11 cellular contexts compared by ENCODE assay signal in the genomic region with DNA sequence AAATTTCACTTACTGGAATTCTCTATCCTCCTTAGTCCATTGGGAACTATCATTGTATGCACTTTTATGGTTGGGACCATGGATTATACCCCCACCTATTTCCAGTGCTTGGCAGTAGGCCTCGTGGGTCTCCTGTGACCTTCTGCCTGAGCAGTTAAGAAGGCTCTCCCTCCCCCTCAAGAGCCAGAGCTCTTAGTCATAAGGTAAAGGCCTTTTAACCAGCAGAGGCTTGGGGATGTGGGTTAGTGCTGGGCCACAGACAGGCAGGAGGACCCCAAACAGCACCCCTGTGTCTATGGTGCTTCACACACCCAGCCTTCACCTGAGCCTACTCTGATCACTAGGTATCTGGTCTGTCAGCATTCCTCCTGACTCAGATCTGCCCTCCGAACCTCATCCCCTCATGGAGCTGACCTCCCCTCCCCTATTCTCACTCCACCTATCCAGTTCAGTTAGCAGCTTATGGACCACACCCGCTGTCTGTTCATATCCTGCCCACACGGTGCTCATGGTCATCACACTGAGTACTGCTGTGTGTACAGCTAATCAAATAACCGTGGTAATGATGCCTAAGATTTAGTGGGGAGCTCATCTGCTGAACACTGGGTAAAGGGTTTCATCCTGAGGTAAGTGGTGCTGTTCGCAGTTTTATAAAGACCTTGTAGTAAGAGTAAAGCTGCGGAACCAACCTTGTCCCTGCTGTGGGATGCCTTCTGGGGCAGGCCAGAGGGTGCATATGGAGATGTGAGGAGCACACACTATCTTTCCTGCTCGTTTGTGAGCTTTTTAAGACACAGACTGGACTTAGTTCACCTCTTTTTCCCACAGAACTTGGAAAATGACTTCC. TPM values are rescaled to one million over a fixed set of nuclear protein-coding genes. Genes with fewer than 3 reads are reported as not detected.
A peak's percentile ranks its signal among the peaks of the same experiment; 100 is the strongest.
DNase-seq lines count a peak whose midpoint lies in the region; ATAC-seq, FAIRE-seq and TF ChIP-seq lines count a peak whose summit lies in the region.
"Had no signal": no experiment of that assay in that cellular context is flagged by ENCODE, and none has a peak within 500 bp of the region (broad histone marks: within the 10 kb centered on the region; RNA-seq: fewer than 3 reads in every experiment).

No MANE protein-coding gene starts in this region.

- POLR2A ChIA-PET in Caco-2 (lab: Charles Lee), result no interaction called here
- POLR2A ChIA-PET in K562 (lab: Yijun Ruan, JAX), result interaction anchor here (0.6 to 1.8 kb wide), 12 partner anchors 9 to 312 kb away, joined by 3 to 8 read pairs (median 3); no protein-coding TSS in a partner anchor
- POLR2A ChIA-PET in naive thymus-derived CD4-positive, alpha-beta T cell (lab: Charles Lee), result interaction anchor here (1.0 kb wide), 1 partner anchor 159 kb away, joined by 5 read pairs; the partner anchor contains the start of gene SETD2

- H3K9me3 ChIP-seq in Caco-2, result no peaks in the 10 kb centered on the region
- no peaks in the 10 kb centered on the region for H3K9me3 ChIP-seq in K562 (replicated peaks; ENCODE audit: control insufficient read depth, insufficient read depth, low read depth, low read length)
- H3K9me3 ChIP-seq in naive thymus-derived CD4-positive, alpha-beta T cell (ENCODE audit: control insufficient read depth in 2 of 3, low read length in 3 of 3), result no peaks in the 10 kb centered on the region
- H3K9me3 ChIP-seq in HAP-1, result no peaks in the 10 kb centered on the region
- H3K9me3 ChIP-seq: SJCRH30 had no signal

- H3K27me3 ChIP-seq in Caco-2 (replicated peaks; ENCODE audit: control insufficient read depth, insufficient read depth, low read length) (no peaks in the 10 kb centered on the region), K562 (ENCODE audit: control insufficient read depth in 2 of 2, insufficient read depth in 2 of 2, low read length in 2 of 2) (no peaks in the 10 kb centered on the region), HAP-1 (ENCODE audit: low read depth) (no peaks in the 10 kb centered on the region)
- no peaks in the 10 kb centered on the region for H3K27me3 ChIP-seq in naive thymus-derived CD4-positive, alpha-beta T cell (ENCODE audit: control insufficient read depth in 2 of 2, insufficient read depth in 2 of 2, low read length in 2 of 2)
- H3K27me3 ChIP-seq: SJCRH30 had no signal

- TF ChIP-seq RAD21 in K562 (CRISPR knock-in tag; conservative IDR thresholded peaks at IDR 0.05 in 1 of 2, IDR thresholded peaks at IDR 0.05 in 1 of 2), result no peak

- peaks cover 6% of the 10 kb centered on the region; the same call in 1 of the 2 replicates for H4K20me1 ChIP-seq in K562 (replicated peaks; ENCODE audit: control insufficient read depth, insufficient read depth, low read length)

- H3K4me3 ChIP-seq in Caco-2 (ENCODE audit: low read depth, low read length) (no peak overlapping the region), K562 (no peak overlapping the region), HAP-1 (no peak overlapping the region)
- H3K4me3 ChIP-seq in naive thymus-derived CD4-positive, alpha-beta T cell (ENCODE audit: low read length), result no peak overlapping the region
- H3K4me3 ChIP-seq: SJCRH30 had no signal

- peaks cover 27% of the 10 kb centered on the region for H3K36me3 Mint-ChIP-seq in Caco-2 (ENCODE audit: insufficient read depth, unreplicated experiment)
- peaks cover 0 to 39% (median 10%) of the 10 kb centered on the region in 5 donors for H3K36me3 Mint-ChIP-seq in naive thymus-derived CD4-positive, alpha-beta T cell
- H3K36me3 Mint-ChIP-seq in glutamatergic neuron (ENCODE audit: unreplicated experiment), result no peaks in the 10 kb centered on the region

- H3K79me2 ChIP-seq in K562 (ENCODE audit: control insufficient read depth, insufficient read depth, low read length), result peaks cover 6% of the 10 kb centered on the region; the same call in 1 of the 3 replicates

- H3K4me3 Mint-ChIP-seq in Caco-2 (ENCODE audit: unreplicated experiment) (no peak overlapping the region), glutamatergic neuron (ENCODE audit: unreplicated experiment) (no peak overlapping the region)
- no peak overlapping the region for H3K4me3 Mint-ChIP-seq in naive thymus-derived CD4-positive, alpha-beta T cell

- in situ Hi-C loops in K562 (cut with MboI), result loop anchor here (5.0 kb wide), 2 partner anchors 41 to 71 kb away; partner anchors contain the start of genes KIF9 and KLHL18
- in situ Hi-C loops in HAP-1 (cut with MboI; ENCODE audit: low sequenced_read_pairs), result loop anchor here (10.0 kb wide), 1 partner anchor 69 kb away; no protein-coding TSS in a partner anchor

- DNase-seq in Caco-2, result peak; percentile 44 to 70
- DNase-seq in HT1080 (ENCODE audit: low read depth), result peak; percentile 66
- DNase-seq in K562 (ENCODE audit: extremely low read depth in 1 of 4, low spot score in 3 of 4), result peak; percentile 54 to 68 (median 63)
- DNase-seq in naive thymus-derived CD4-positive, alpha-beta T cell, result peak in 2 of 9 donors; percentile 2
- no peak for DNase-seq in glutamatergic neuron
- DNase-seq in HAP-1 (ENCODE audit: low spot score in 2 of 2), result no peak
- DNase-seq: DMS 273 treated with DMSO at 0.1 percent for 48 hours had no signal

- no peak for TF ChIP-seq EP300 in K562 (IDR thresholded peaks at IDR 0.05; ENCODE audit: low read length)

- ATAC-seq in K562, result peak; percentile 77
- ATAC-seq in naive thymus-derived CD4-positive, alpha-beta T cell, result peak; percentile 6
- no peak for ATAC-seq in GM21447 (IDR thresholded peaks at IDR 0.05; ENCODE audit: unreplicated experiment)
- no peak for ATAC-seq in GM21723 (IDR thresholded peaks at IDR 0.05; ENCODE audit: unreplicated experiment)

- H3K4me1 ChIP-seq in Caco-2, result peaks cover 9% of the 10 kb centered on the region
- peaks cover 6 to 18% of the 10 kb centered on the region in 2 experiments; a peak in 3 of 5 replicates for H3K4me1 ChIP-seq in K562 (replicated peaks in 1 of 2; ENCODE audit: control insufficient read depth in 2 of 2, insufficient read depth in 2 of 2, low read length in 2 of 2)
- H3K4me1 ChIP-seq in naive thymus-derived CD4-positive, alpha-beta T cell (ENCODE audit: control insufficient read depth in 2 of 2, insufficient read depth in 2 of 2, low read length in 2 of 2), result no peaks in the 10 kb centered on the region
- H3K4me1 ChIP-seq in HAP-1, result peaks cover 3% of the 10 kb centered on the region; the same call in 1 of the 2 replicates
- H3K4me1 ChIP-seq: SJCRH30 had no signal

- peak; percentile 62 for FAIRE-seq in K562 (lab: Jason Lieb, UNC)
- FAIRE-seq: HTR-8/SVneo had no signal

- H3K4me1 Mint-ChIP-seq in Caco-2 (ENCODE audit: low read depth, unreplicated experiment) (peaks cover 11% of the 10 kb centered on the region), glutamatergic neuron (ENCODE audit: low read depth, unreplicated experiment) (peaks cover 4% of the 10 kb centered on the region)
- peaks cover 0 to 8% (median 0%) of the 10 kb centered on the region in 7 donors for H3K4me1 Mint-ChIP-seq in naive thymus-derived CD4-positive, alpha-beta T cell

- H3K27ac Mint-ChIP-seq in Caco-2 (ENCODE audit: unreplicated experiment) (peak overlapping the region; percentile 75), glutamatergic neuron (ENCODE audit: unreplicated experiment) (no peak overlapping the region)
- peak overlapping the region in 8 of 9 donors; percentile 25 to 81 (median 54) for H3K27ac Mint-ChIP-seq in naive thymus-derived CD4-positive, alpha-beta T cell

- peak overlapping the region in 1 of 2 experiments; percentile 57; a peak in 1 of 4 replicates for H3K9ac ChIP-seq in K562 (ENCODE audit: insufficient read depth in 1 of 2, low read depth in 2 of 2, low read length in 2 of 2)

- H3K36me3 ChIP-seq in Caco-2 (ENCODE audit: control insufficient read depth, insufficient read depth, low read length) (peaks cover 3% of the 10 kb centered on the region), K562 (ENCODE audit: control insufficient read depth, insufficient read depth, low read length) (peaks cover 88% of the 10 kb centered on the region), HAP-1 (replicated peaks) (peaks cover 70% of the 10 kb centered on the region)
- peaks cover 0 to 72% (median 0%) of the 10 kb centered on the region in 3 experiments for H3K36me3 ChIP-seq in naive thymus-derived CD4-positive, alpha-beta T cell (ENCODE audit: control insufficient read depth in 2 of 3, insufficient read depth in 3 of 3, low read length in 3 of 3)

- intact Hi-C loops in Caco-2 (cut with micrococcal nuclease; ENCODE audit: unreplicated experiment) (loop anchor here (1.0 kb wide), 4 partner anchors 42 to 159 kb away; partner anchors contain the start of gene SETD2), K562 (cut with micrococcal nuclease) (loop anchor here (1.0 to 10.0 kb wide), 5 partner anchors 42 to 309 kb away; partner anchors contain the start of gene SETD2)
- intact Hi-C loops in naive thymus-derived CD4-positive, alpha-beta T cell (cut with micrococcal nuclease), result loop anchor here (1.0 to 10.0 kb wide), 9 partner anchors 41 to 618 kb away; partner anchors contain the start of genes KIF9 (in 2 of the 2), KLHL18 (in 2 of the 2) and SETD2 (in 1 of the 2)

- CTCF ChIA-PET in Caco-2 (lab: Charles Lee) (interaction anchor here (0.6 to 2.5 kb wide), 10 partner anchors 13 to 388 kb away, joined by 3 to 11 read pairs (median 4); partner anchors contain the start of gene SETD2), K562 (lab: Yijun Ruan, JAX; ENCODE audit: low intra/inter-chr PET ratio) (interaction anchor here (1.0 to 3.0 kb wide), 5 partner anchors 42 to 160 kb away, joined by 3 to 34 read pairs (median 7); partner anchors contain the start of genes KIF9, KLHL18 and SETD2)
- CTCF ChIA-PET in naive thymus-derived CD4-positive, alpha-beta T cell (lab: Charles Lee), result interaction anchor here (0.5 to 1.6 kb wide), 11 partner anchors 10 to 453 kb away, joined by 3 to 6 read pairs (median 3); no protein-coding TSS in a partner anchor

- BruUV-seq in Caco-2 (replicated peaks; lab: Mats Ljungman, UMichigan) (no TSS peak), K562 (replicated peaks; lab: Mats Ljungman, UMichigan) (no TSS peak)

- H3K4me2 ChIP-seq in K562 (ENCODE audit: insufficient read depth, low read length), result no peak overlapping the region

- H3K27me3 Mint-ChIP-seq in Caco-2 (ENCODE audit: insufficient read depth, unreplicated experiment), result no peaks in the 10 kb centered on the region
- no peaks in the 10 kb centered on the region for H3K27me3 Mint-ChIP-seq in naive thymus-derived CD4-positive, alpha-beta T cell
- H3K27me3 Mint-ChIP-seq in glutamatergic neuron (ENCODE audit: unreplicated experiment), result peaks cover 6% of the 10 kb centered on the region

- no peak for TF ChIP-seq POLR2A in K562 (conservative IDR thresholded peaks at IDR 0.05)

- WGBS in K562 (ENCODE audit: insufficient coverage, low coverage, missing lambda C conversion rate), result 58% methylated on average over 8 of the region's 8 CpGs

- peaks cover 4% of the 10 kb centered on the region for H3K9me1 ChIP-seq in K562 (ENCODE audit: control insufficient read depth, insufficient read depth, low read length)

- H3K27ac ChIP-seq in K562 (ENCODE audit: extremely low read depth, low read depth, low read length), result peak overlapping the region; percentile 39; the same call in 2 of the 3 replicates
- no peak overlapping the region for H3K27ac ChIP-seq in naive thymus-derived CD4-positive, alpha-beta T cell (ENCODE audit: low read depth, low read length)
- H3K27ac ChIP-seq: SJCRH30 had no signal

- H3K9me3 Mint-ChIP-seq in Caco-2 (ENCODE audit: unreplicated experiment), result no peaks in the 10 kb centered on the region
- no peaks in the 10 kb centered on the region for H3K9me3 Mint-ChIP-seq in naive thymus-derived CD4-positive, alpha-beta T cell
- H3K9me3 Mint-ChIP-seq in glutamatergic neuron (ENCODE audit: unreplicated experiment), result peaks cover 3% of the 10 kb centered on the region

- no peak overlapping the region for H2AFZ ChIP-seq in K562 (ENCODE audit: low read depth, low read length)

- no peak for TF ChIP-seq CTCF in Caco-2 (IDR thresholded peaks at IDR 0.05; ENCODE audit: insufficient read depth in 1 of 2, low read depth in 1 of 2, low read length in 1 of 2, severe bottlenecking in 1 of 2, unreplicated experiment in 1 of 2)
- TF ChIP-seq CTCF in K562 (IDR thresholded peaks at IDR 0.05 in 2 of 3, conservative IDR thresholded peaks at IDR 0.05 in 1 of 3; ENCODE audit: insufficient read depth in 2 of 3, low read depth in 1 of 3, low read length in 3 of 3), result no peak
- no peak for TF ChIP-seq CTCF in glutamatergic neuron (IDR thresholded peaks at IDR 0.05; ENCODE audit: partially characterized antibody, unreplicated experiment)

RNA-seq across cellular contexts. Expression of gene KLHL18, which starts 40.9 kb away (rescaled TPM):
- total RNA-seq in Caco-2 (2022), result 26.1 and 29.5 TPM in 2 replicates
- total RNA-seq in HT1080 (2014; rRNA removed; shearing (Covaris generic)), result 20.4 and 26.2 TPM in 2 replicates
- polyA plus RNA-seq in HT1080 (2015; cell fraction: cytosol; rRNA removed), result 22.6 and 24.8 TPM in 2 replicates
- 22.3 and 23.2 TPM in 2 replicates for polyA plus RNA-seq in HT1080 (2015; cell fraction: nucleus; rRNA removed)
- total RNA-seq in K562 (2011; cell fraction: chromatin; rRNA removed; ENCODE audit: low replicate concordance), result 54.7 and 60.1 TPM in 2 replicates
- 43.5 and 49.7 TPM in 2 replicates for total RNA-seq in K562 (2011; cell fraction: nucleolus; rRNA removed)
- 55.2 and 67.2 TPM in 2 replicates for total RNA-seq in K562 (2011; cell fraction: nucleoplasm; rRNA removed)
- 26.7 and 34.9 TPM in 2 replicates for total RNA-seq in K562 (2014; rRNA removed)
- 30.5 and 30.8 TPM in 2 replicates for total RNA-seq in K562 (2014; rRNA removed; fragmentation: Illumina TruSeq; extraction: Trizol)
- total RNA-seq in K562 (2015; rRNA removed; fragmentation: Illumina TruSeq; extraction: Trizol), result 33.5 and 34.9 TPM in 2 replicates
- total RNA-seq in K562 (2021), result 70.8 and 79.5 TPM in 2 replicates
- polyA plus RNA-seq in K562 (2011; rRNA removed), result 67.4 and 73.7 TPM in 2 replicates
- polyA plus RNA-seq in K562 (2011; cell fraction: cytosol; rRNA removed), result 80.1 and 102 TPM in 2 replicates
- polyA plus RNA-seq in K562 (2011; cell fraction: nucleus; rRNA removed), result 39.7 and 55.6 TPM in 2 replicates
- polyA plus RNA-seq in K562 (2012), result 27.1 and 110 TPM in 2 replicates
- polyA plus RNA-seq in K562 (2014; fragmentation: Illumina TruSeq; extraction: Trizol), result 48.7 and 52.9 TPM in 2 replicates
- 10 to 100 TPM; 81.5 to 97.5 TPM for polyA plus RNA-seq in K562 (2014; fragmentation: Nextera tagmentation; extraction: Ambion mirVana)
- 40.4 and 43.6 TPM in 2 replicates for polyA plus RNA-seq in K562 (2014; rRNA removed)
- 38.9 and 57.3 TPM in 2 replicates for polyA minus RNA-seq in K562 (2011; rRNA and poly(A)+ RNA removed)
- polyA minus RNA-seq in K562 (2011; cell fraction: cytosol; rRNA and poly(A)+ RNA removed), result 18.8 and 37.2 TPM in 2 replicates
- polyA minus RNA-seq in K562 (2011; cell fraction: nucleus; rRNA and poly(A)+ RNA removed), result 24.2 and 31.7 TPM in 2 replicates
- 10 to 100 TPM; 21.7 to 47.5 (median 24.5) TPM for total RNA-seq in naive thymus-derived CD4-positive, alpha-beta T cell
- 10 to 100 TPM in 1 of 2 donors, 1 to 10 TPM in 1; 8.8 to 16.1 TPM for polyA plus RNA-seq in naive thymus-derived CD4-positive, alpha-beta T cell
- 47.4 TPM for total RNA-seq in glutamatergic neuron (ENCODE audit: unreplicated experiment)

RNA-seq across cellular contexts. Expression of gene KIF9, which starts 41.1 kb away (rescaled TPM):
- 7.1 and 7.2 TPM in 2 replicates for total RNA-seq in Caco-2 (2022)
- total RNA-seq in HT1080 (2014; rRNA removed; shearing (Covaris generic)), result 15.8 and 28.4 TPM in 2 replicates
- 21.4 and 25.7 TPM in 2 replicates for polyA plus RNA-seq in HT1080 (2015; cell fraction: cytosol; rRNA removed)
- polyA plus RNA-seq in HT1080 (2015; cell fraction: nucleus; rRNA removed), result 3.1 and 8.4 TPM in 2 replicates
- 13.2 and 14.9 TPM in 2 replicates for total RNA-seq in K562 (2011; cell fraction: chromatin; rRNA removed; ENCODE audit: low replicate concordance)
- 8.4 and 13.3 TPM in 2 replicates for total RNA-seq in K562 (2011; cell fraction: nucleolus; rRNA removed)
- total RNA-seq in K562 (2011; cell fraction: nucleoplasm; rRNA removed), result 7.8 and 11.1 TPM in 2 replicates
- 24.4 and 31.7 TPM in 2 replicates for total RNA-seq in K562 (2014; rRNA removed)
- 25.0 and 26.9 TPM in 2 replicates for total RNA-seq in K562 (2014; rRNA removed; fragmentation: Illumina TruSeq; extraction: Trizol)
- total RNA-seq in K562 (2015; rRNA removed; fragmentation: Illumina TruSeq; extraction: Trizol), result 21.4 and 21.5 TPM in 2 replicates
- total RNA-seq in K562 (2021), result 20.4 and 26.3 TPM in 2 replicates
- polyA plus RNA-seq in K562 (2011; rRNA removed), result 11.7 and 19.5 TPM in 2 replicates
- polyA plus RNA-seq in K562 (2011; cell fraction: cytosol; rRNA removed), result 10.2 and 12.0 TPM in 2 replicates
- polyA plus RNA-seq in K562 (2011; cell fraction: nucleus; rRNA removed), result 9.9 and 12.5 TPM in 2 replicates
- polyA plus RNA-seq in K562 (2012), result 22.9 and 34.6 TPM in 2 replicates
- polyA plus RNA-seq in K562 (2014; fragmentation: Illumina TruSeq; extraction: Trizol), result 16.9 and 19.5 TPM in 2 replicates
- polyA plus RNA-seq in K562 (2014; fragmentation: Nextera tagmentation; extraction: Ambion mirVana), result 10 to 100 TPM; 52.1 to 56.9 TPM
- polyA plus RNA-seq in K562 (2014; rRNA removed), result 29.1 and 33.8 TPM in 2 replicates
- 8.8 and 10.7 TPM in 2 replicates for polyA minus RNA-seq in K562 (2011; rRNA and poly(A)+ RNA removed)
- polyA minus RNA-seq in K562 (2011; cell fraction: cytosol; rRNA and poly(A)+ RNA removed), result 5.1 and 6.4 TPM in 2 replicates
- polyA minus RNA-seq in K562 (2011; cell fraction: nucleus; rRNA and poly(A)+ RNA removed), result 4.2 and 5.3 TPM in 2 replicates
- 10 to 100 TPM in 2 of 5 experiments, 1 to 10 TPM in 3; 2.7 to 15.0 (median 4.1) TPM for total RNA-seq in naive thymus-derived CD4-positive, alpha-beta T cell
- polyA plus RNA-seq in naive thymus-derived CD4-positive, alpha-beta T cell, result 1 to 10 TPM; 2.3 to 5.3 TPM
- 2.4 TPM for total RNA-seq in glutamatergic neuron (ENCODE audit: unreplicated experiment)

RNA-seq across cellular contexts. Expression of gene PTPN23, which starts 57.2 kb away (rescaled TPM):
- 46.8 and 49.6 TPM in 2 replicates for total RNA-seq in Caco-2 (2022)
- 10.0 and 16.3 TPM in 2 replicates for total RNA-seq in HT1080 (2014; rRNA removed; shearing (Covaris generic))
- polyA plus RNA-seq in HT1080 (2015; cell fraction: cytosol; rRNA removed), result 25.1 and 26.3 TPM in 2 replicates
- 70.1 and 78.8 TPM in 2 replicates for polyA plus RNA-seq in HT1080 (2015; cell fraction: nucleus; rRNA removed)
- 45.6 and 123 TPM in 2 replicates for total RNA-seq in K562 (2011; cell fraction: chromatin; rRNA removed; ENCODE audit: low replicate concordance)
- total RNA-seq in K562 (2011; cell fraction: nucleolus; rRNA removed), result 60.9 and 70.8 TPM in 2 replicates
- total RNA-seq in K562 (2011; cell fraction: nucleoplasm; rRNA removed), result 45.3 and 53.0 TPM in 2 replicates
- 7.2 and 10.1 TPM in 2 replicates for total RNA-seq in K562 (2014; rRNA removed)
- 5.2 and 6.3 TPM in 2 replicates for total RNA-seq in K562 (2014; rRNA removed; fragmentation: Illumina TruSeq; extraction: Trizol)
- 7.3 and 8.7 TPM in 2 replicates for total RNA-seq in K562 (2015; rRNA removed; fragmentation: Illumina TruSeq; extraction: Trizol)
- total RNA-seq in K562 (2021), result 51.4 and 58.7 TPM in 2 replicates
- 1.7 and 4.6 TPM in 2 replicates for polyA plus RNA-seq in K562 (2011; rRNA removed)
- polyA plus RNA-seq in K562 (2011; cell fraction: cytosol; rRNA removed), result 1.2 and 1.9 TPM in 2 replicates
- polyA plus RNA-seq in K562 (2011; cell fraction: nucleus; rRNA removed), result 25.3 and 29.3 TPM in 2 replicates
- 29.0 and 50.5 TPM in 2 replicates for polyA plus RNA-seq in K562 (2012)
- 14.1 and 24.0 TPM in 2 replicates for polyA plus RNA-seq in K562 (2014; fragmentation: Illumina TruSeq; extraction: Trizol)
- polyA plus RNA-seq in K562 (2014; fragmentation: Nextera tagmentation; extraction: Ambion mirVana), result under 1 TPM; 0.41 to 0.93 TPM
- 11.4 and 20.2 TPM in 2 replicates for polyA plus RNA-seq in K562 (2014; rRNA removed)
- polyA minus RNA-seq in K562 (2011; rRNA and poly(A)+ RNA removed), result 5.0 and 9.1 TPM in 2 replicates
- polyA minus RNA-seq in K562 (2011; cell fraction: cytosol; rRNA and poly(A)+ RNA removed), result 16.0 and 22.8 TPM in 2 replicates
- polyA minus RNA-seq in K562 (2011; cell fraction: nucleus; rRNA and poly(A)+ RNA removed), result 21.3 and 29.9 TPM in 2 replicates
- total RNA-seq in naive thymus-derived CD4-positive, alpha-beta T cell, result 10 to 100 TPM; 35.8 to 51.2 (median 38.5) TPM
- 1 to 10 TPM; 1.4 to 4.0 TPM for polyA plus RNA-seq in naive thymus-derived CD4-positive, alpha-beta T cell
- total RNA-seq in glutamatergic neuron (ENCODE audit: unreplicated experiment), result 71.0 TPM

Comparison
In these comparisons a context has a peak if more than half of its experiments do, and no peak if none do; other contexts are left out.
1. DNase-seq: peak in Caco-2 (2 of 2), HT1080 (single experiment) and K562 (4 of 4); none in glutamatergic neuron (single experiment) and HAP-1 (0 of 2).
2. ATAC-seq: peak in K562 (single experiment) and naive thymus-derived CD4-positive, alpha-beta T cell (single experiment); none in GM21447 (single experiment) and GM21723 (single experiment).